2 cellular contexts compared by ENCODE assay signal in the genomic region with DNA sequence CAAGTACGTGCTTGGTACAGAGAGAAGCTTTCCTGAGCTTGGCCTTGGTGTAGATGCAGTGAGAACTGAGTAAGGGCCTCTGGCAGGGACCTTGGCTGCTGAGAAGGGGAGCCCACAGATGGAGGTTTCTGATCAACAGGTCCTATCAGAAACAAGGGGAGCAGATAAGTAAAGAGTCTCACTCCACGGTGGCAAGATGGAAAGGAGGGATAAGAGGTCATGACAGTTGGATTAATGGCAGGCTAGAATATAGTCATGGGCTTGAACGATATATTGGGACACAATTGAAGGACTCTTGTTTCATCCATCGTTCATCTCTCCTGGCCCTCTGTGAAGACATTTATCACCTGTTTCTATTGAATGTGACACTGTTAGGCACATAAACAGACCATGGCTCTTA.
TF ChIP-seq lines count a peak whose summit lies in the region.

No MANE protein-coding gene starts in this region.

TF ChIP-seq in A549, 52 proteins besides CTCF, POLR2A, EP300 and RAD21:
- TF ChIP-seq RNF2 (IDR thresholded peaks at IDR 0.05; ENCODE audit: borderline replicate concordance, low read depth) (no peak), NR3C1 (IDR thresholded peaks at IDR 0.05) (no peak), CHD4 (IDR thresholded peaks at IDR 0.05; ENCODE audit: borderline replicate concordance) (no peak), FOSB (CRISPR knock-in tag; IDR thresholded peaks at IDR 0.05) (no peak), RCOR1 (IDR thresholded peaks at IDR 0.05; ENCODE audit: low read depth, low read length) (no peak), CBX8 (IDR thresholded peaks at IDR 0.05) (no peak), HOXB13 (CRISPR knock-in tag; IDR thresholded peaks at IDR 0.05; ENCODE audit: low read depth) (no peak), KDM1A (IDR thresholded peaks at IDR 0.05; ENCODE audit: low read depth) (no peak), MAFK (IDR thresholded peaks at IDR 0.05; ENCODE audit: partially characterized antibody) (no peak), MAZ (IDR thresholded peaks at IDR 0.05; ENCODE audit: borderline replicate concordance, low read depth, low read length) (no peak)
- TF ChIP-seq, protein P1, sequence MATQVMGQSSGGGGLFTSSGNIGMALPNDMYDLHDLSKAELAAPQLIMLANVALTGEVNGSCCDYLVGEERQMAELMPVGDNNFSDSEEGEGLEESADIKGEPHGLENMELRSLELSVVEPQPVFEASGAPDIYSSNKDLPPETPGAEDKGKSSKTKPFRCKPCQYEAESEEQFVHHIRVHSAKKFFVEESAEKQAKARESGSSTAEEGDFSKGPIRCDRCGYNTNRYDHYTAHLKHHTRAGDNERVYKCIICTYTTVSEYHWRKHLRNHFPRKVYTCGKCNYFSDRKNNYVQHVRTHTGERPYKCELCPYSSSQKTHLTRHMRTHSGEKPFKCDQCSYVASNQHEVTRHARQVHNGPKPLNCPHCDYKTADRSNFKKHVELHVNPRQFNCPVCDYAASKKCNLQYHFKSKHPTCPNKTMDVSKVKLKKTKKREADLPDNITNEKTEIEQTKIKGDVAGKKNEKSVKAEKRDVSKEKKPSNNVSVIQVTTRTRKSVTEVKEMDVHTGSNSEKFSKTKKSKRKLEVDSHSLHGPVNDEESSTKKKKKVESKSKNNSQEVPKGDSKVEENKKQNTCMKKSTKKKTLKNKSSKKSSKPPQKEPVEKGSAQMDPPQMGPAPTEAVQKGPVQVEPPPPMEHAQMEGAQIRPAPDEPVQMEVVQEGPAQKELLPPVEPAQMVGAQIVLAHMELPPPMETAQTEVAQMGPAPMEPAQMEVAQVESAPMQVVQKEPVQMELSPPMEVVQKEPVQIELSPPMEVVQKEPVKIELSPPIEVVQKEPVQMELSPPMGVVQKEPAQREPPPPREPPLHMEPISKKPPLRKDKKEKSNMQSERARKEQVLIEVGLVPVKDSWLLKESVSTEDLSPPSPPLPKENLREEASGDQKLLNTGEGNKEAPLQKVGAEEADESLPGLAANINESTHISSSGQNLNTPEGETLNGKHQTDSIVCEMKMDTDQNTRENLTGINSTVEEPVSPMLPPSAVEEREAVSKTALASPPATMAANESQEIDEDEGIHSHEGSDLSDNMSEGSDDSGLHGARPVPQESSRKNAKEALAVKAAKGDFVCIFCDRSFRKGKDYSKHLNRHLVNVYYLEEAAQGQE (IDR thresholded peaks at IDR 0.05): no peak
- TF ChIP-seq, protein P2, sequence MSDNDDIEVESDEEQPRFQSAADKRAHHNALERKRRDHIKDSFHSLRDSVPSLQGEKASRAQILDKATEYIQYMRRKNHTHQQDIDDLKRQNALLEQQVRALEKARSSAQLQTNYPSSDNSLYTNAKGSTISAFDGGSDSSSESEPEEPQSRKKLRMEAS (IDR thresholded peaks at IDR 0.05): no peak

TF ChIP-seq in IMR-90, 13 proteins besides CTCF, POLR2A, EP300 and RAD21:
- TF ChIP-seq CEBPB (IDR thresholded peaks at IDR 0.05; ENCODE audit: low read depth, low read length) (no peak), MAZ (IDR thresholded peaks at IDR 0.05; ENCODE audit: borderline replicate concordance, low read depth, low read length) (no peak), CHD1 (IDR thresholded peaks at IDR 0.05; ENCODE audit: low read depth, low read length) (no peak), MXI1 (IDR thresholded peaks at IDR 0.05; ENCODE audit: borderline replicate concordance, low read depth, low read length) (no peak), FOS (IDR thresholded peaks at IDR 0.05; ENCODE audit: low read depth, low read length) (no peak)
- TF ChIP-seq, protein P3, sequence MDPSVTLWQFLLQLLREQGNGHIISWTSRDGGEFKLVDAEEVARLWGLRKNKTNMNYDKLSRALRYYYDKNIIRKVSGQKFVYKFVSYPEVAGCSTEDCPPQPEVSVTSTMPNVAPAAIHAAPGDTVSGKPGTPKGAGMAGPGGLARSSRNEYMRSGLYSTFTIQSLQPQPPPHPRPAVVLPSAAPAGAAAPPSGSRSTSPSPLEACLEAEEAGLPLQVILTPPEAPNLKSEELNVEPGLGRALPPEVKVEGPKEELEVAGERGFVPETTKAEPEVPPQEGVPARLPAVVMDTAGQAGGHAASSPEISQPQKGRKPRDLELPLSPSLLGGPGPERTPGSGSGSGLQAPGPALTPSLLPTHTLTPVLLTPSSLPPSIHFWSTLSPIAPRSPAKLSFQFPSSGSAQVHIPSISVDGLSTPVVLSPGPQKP (IDR thresholded peaks at IDR 0.05; ENCODE audit: borderline replicate concordance, low read depth, low read length): no peak
TF ChIP-seq in IMR-90: peak in this region for 0.
